8 cellular contexts compared by ENCODE assay signal in the genomic region with DNA sequence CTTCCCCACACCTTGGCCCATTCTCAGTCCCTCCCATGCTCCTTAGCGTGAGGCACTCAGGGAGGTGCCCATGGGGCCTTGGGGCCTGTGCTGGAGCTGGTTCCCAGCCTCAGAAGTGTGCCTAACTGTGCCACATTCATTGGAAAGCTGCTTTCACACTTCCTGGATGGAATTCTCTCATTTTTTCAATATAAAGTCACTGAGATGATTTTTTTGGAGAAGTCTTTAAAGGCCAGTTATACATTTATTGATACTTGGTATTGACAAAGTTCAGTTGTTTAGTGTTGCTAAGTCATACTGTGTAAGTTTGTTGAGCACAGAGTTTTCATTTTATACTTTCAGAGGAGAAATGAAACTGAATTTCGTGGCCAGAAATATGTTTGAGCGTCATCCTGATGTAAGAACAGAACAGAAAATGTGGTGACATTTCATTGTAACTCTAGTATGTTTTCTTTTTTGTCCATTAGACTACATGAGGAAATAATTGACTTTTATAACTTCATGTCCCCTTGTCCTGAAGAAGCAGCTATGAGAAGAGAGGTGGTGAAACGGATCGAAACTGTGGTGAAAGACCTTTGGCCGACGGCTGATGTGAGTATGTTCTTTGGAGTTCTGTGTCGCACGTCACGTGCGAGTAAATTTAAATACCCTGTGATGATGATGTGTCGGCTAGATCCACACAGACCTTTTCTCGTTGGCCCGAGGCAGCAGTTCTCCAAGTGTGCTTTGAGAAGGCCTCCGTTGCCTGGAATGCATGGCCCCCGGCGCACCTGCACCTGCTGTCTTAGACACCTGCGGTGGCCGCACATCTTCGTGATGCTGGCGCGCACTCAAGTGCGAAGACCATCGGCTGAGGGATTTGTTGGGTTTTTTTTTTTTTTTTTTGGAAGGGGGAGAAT. TPM values are rescaled to one million over a fixed set of nuclear protein-coding genes. Genes with fewer than 3 reads are reported as not detected.
DNase-seq lines count a peak whose midpoint lies in the region; ATAC-seq and TF ChIP-seq lines count a peak whose summit lies in the region.

No MANE protein-coding gene starts in this region.

- H3K36me3 ChIP-seq in CD8-positive, alpha-beta memory T cell (ENCODE audit: insufficient read depth, low read length): peaks cover 15% of the 10 kb centered on the region
- no peaks in the 10 kb centered on the region; the same call in none of the 2 replicates for H3K36me3 ChIP-seq in Caco-2 (ENCODE audit: control insufficient read depth, insufficient read depth, low read length)

- no peaks in the 10 kb centered on the region for H3K9me3 ChIP-seq in CD8-positive, alpha-beta memory T cell (ENCODE audit: low read length)
- no peaks in the 10 kb centered on the region for H3K9me3 ChIP-seq in Caco-2

- H3K27ac ChIP-seq in CD8-positive, alpha-beta memory T cell (ENCODE audit: low read depth, low read length): no peak overlapping the region

- no peaks in the 10 kb centered on the region for H3K27me3 Mint-ChIP-seq in CD8-positive, alpha-beta memory T cell
- no peaks in the 10 kb centered on the region for H3K27me3 Mint-ChIP-seq in activated naive CD8-positive, alpha-beta T cell
- no peaks in the 10 kb centered on the region for H3K27me3 Mint-ChIP-seq in Caco-2 (ENCODE audit: insufficient read depth, unreplicated experiment)

- no TSS peak for BruUV-seq in Caco-2 (replicated peaks; lab: Mats Ljungman, UMichigan)

- H3K4me3 ChIP-seq in CD8-positive, alpha-beta memory T cell (ENCODE audit: low read length): no peak overlapping the region
- H3K4me3 ChIP-seq in Caco-2 (ENCODE audit: low read depth, low read length): no peak overlapping the region

- peaks cover 0 to 65% (median 16%) of the 10 kb centered on the region in 3 donors for H3K36me3 Mint-ChIP-seq in CD8-positive, alpha-beta memory T cell
- peaks cover 2% of the 10 kb centered on the region for H3K36me3 Mint-ChIP-seq in activated naive CD8-positive, alpha-beta T cell
- H3K36me3 Mint-ChIP-seq in Caco-2 (ENCODE audit: insufficient read depth, unreplicated experiment): peaks cover 39% of the 10 kb centered on the region

- intact Hi-C loops in Caco-2 (cut with micrococcal nuclease; ENCODE audit: unreplicated experiment): no loop called here

- peaks cover 7% of the 10 kb centered on the region for H3K4me1 ChIP-seq in CD8-positive, alpha-beta memory T cell (ENCODE audit: insufficient read depth, low read length)
- peaks cover 6% of the 10 kb centered on the region; the same call in 1 of the 2 replicates for H3K4me1 ChIP-seq in Caco-2

- DNase-seq in CD8-positive, alpha-beta memory T cell: no peak
- DNase-seq in Caco-2 (no peak), NCI-H345 treated with DMSO at 0.1 percent for 48 hours (lab: John Stamatoyannopoulos, UW; ENCODE audit: unreplicated experiment) (no peak), iPS-NIHi7 (ENCODE audit: extremely low spot score) (no peak), midbrain (lab: John Stamatoyannopoulos, UW) (no peak)

- peaks cover 28 to 48% (median 44%) of the 10 kb centered on the region in 3 donors for H3K4me1 Mint-ChIP-seq in CD8-positive, alpha-beta memory T cell
- peaks cover 43% of the 10 kb centered on the region for H3K4me1 Mint-ChIP-seq in activated naive CD8-positive, alpha-beta T cell (ENCODE audit: low read depth)
- H3K4me1 Mint-ChIP-seq in Caco-2 (ENCODE audit: low read depth, unreplicated experiment): peaks cover 9% of the 10 kb centered on the region

- peak overlapping the region; percentile 16 to 89 (median 78) for H3K27ac Mint-ChIP-seq in CD8-positive, alpha-beta memory T cell
- H3K27ac Mint-ChIP-seq in activated naive CD8-positive, alpha-beta T cell: peak overlapping the region; percentile 72
- H3K27ac Mint-ChIP-seq in Caco-2 (ENCODE audit: unreplicated experiment): no peak overlapping the region

- CTCF ChIA-PET in CD8-positive, alpha-beta memory T cell (lab: Charles Lee): no interaction called here
- CTCF ChIA-PET in Caco-2 (lab: Charles Lee): no interaction called here

- TF ChIP-seq CTCF in Caco-2 (IDR thresholded peaks at IDR 0.05; ENCODE audit: insufficient read depth in 1 of 2, low read depth in 1 of 2, low read length in 1 of 2, severe bottlenecking in 1 of 2, unreplicated experiment in 1 of 2): no peak

- H3K4me3 Mint-ChIP-seq in CD8-positive, alpha-beta memory T cell: peak overlapping the region in 2 of 7 donors; percentile 23 to 28
- H3K4me3 Mint-ChIP-seq in activated naive CD8-positive, alpha-beta T cell: no peak overlapping the region
- no peak overlapping the region for H3K4me3 Mint-ChIP-seq in Caco-2 (ENCODE audit: unreplicated experiment)

- ATAC-seq in GM19328 (IDR thresholded peaks at IDR 0.05; ENCODE audit: unreplicated experiment) (peak; percentile 74), HG03066 (IDR thresholded peaks at IDR 0.05; ENCODE audit: low read depth, unreplicated experiment) (peak; percentile 67)

- H3K9me3 Mint-ChIP-seq in CD8-positive, alpha-beta memory T cell: no peaks in the 10 kb centered on the region
- H3K9me3 Mint-ChIP-seq in activated naive CD8-positive, alpha-beta T cell (ENCODE audit: low read depth): no peaks in the 10 kb centered on the region
- H3K9me3 Mint-ChIP-seq in Caco-2 (ENCODE audit: unreplicated experiment): no peaks in the 10 kb centered on the region

- POLR2A ChIA-PET in CD8-positive, alpha-beta memory T cell (lab: Charles Lee): no interaction called here
- POLR2A ChIA-PET in Caco-2 (lab: Charles Lee): no interaction called here

- no peaks in the 10 kb centered on the region for H3K27me3 ChIP-seq in CD8-positive, alpha-beta memory T cell (ENCODE audit: insufficient read depth, low read length, poor library complexity, severe bottlenecking)
- no peaks in the 10 kb centered on the region for H3K27me3 ChIP-seq in Caco-2 (replicated peaks; ENCODE audit: control insufficient read depth, insufficient read depth, low read length)

RNA-seq across cellular contexts. Expression of a gene that starts 24.1 kb away (rescaled TPM):
- total RNA-seq in CD8-positive, alpha-beta memory T cell: 10 to 100 TPM; 25.6 to 28.4 TPM
- polyA plus RNA-seq in CD8-positive, alpha-beta memory T cell: 1.1 TPM
- total RNA-seq in Caco-2 (2022): 32.3 and 36.7 TPM in 2 replicates
